Comparison of ENCODE assay signal across 8 cellular contexts in genomic region chr3:33218446-33219174, GRCh38. TPM values are rescaled to one million over a fixed set of nuclear protein-coding genes. Genes with fewer than 3 reads are reported as not detected.
A peak's percentile ranks its signal among the peaks of the same experiment; 100 is the strongest.
DNase-seq lines count a peak whose midpoint lies in the region; ATAC-seq, FAIRE-seq and TF ChIP-seq lines count a peak whose summit lies in the region.

Gene SUSD5, minus strand, starts transcription at chr3:33218810. Its CDS starts 13 bp downstream, at chr3:33218797.

- H3K9ac ChIP-seq in astrocyte (ENCODE audit: low read length) = peak within 1 kb of the TSS; percentile 45

- H2AFZ ChIP-seq in astrocyte (ENCODE audit: low read depth, low read length) = peak within 1 kb of the TSS; percentile 68

- no peak for TF ChIP-seq CTCF in astrocyte (IDR thresholded peaks at IDR 0.05; ENCODE audit: insufficient read depth, low read depth, low read length)

- peak within 1 kb of the TSS; percentile 6 for H3K4me3 Mint-ChIP-seq in activated T-cell treated with anti-CD3 and anti-CD28 coated beads, Interleukin-2, amount 50 U/mL, for 24 hours
- peak within 1 kb of the TSS; percentile 85 for H3K4me3 Mint-ChIP-seq in astrocyte (ENCODE audit: unreplicated experiment)
- H3K4me3 Mint-ChIP-seq in stimulated activated naive CD8-positive, alpha-beta T cell treated with anti-CD3 and anti-CD28 coated beads, Interleukin-15, amount 100 ng/mL, for 72 hours = peak within 1 kb of the TSS; percentile 18 to 24

- H3K27ac ChIP-seq in astrocyte (ENCODE audit: low read depth, low read length) = no peak within 1 kb of the TSS

- H3K27me3 ChIP-seq in astrocyte (ENCODE audit: insufficient read depth, low read length) = peaks cover 9% of the 10 kb centered on the region

- peak within 1 kb of the TSS; percentile 64 for H3K4me3 ChIP-seq in astrocyte (ENCODE audit: insufficient read depth, low read depth, low read length)

- no peak within 1 kb of the TSS for H3K27ac Mint-ChIP-seq in activated T-cell treated with anti-CD3 and anti-CD28 coated beads, Interleukin-2, amount 50 U/mL, for 24 hours
- peak within 1 kb of the TSS; percentile 37 for H3K27ac Mint-ChIP-seq in astrocyte (ENCODE audit: unreplicated experiment)
- H3K27ac Mint-ChIP-seq in stimulated activated naive CD8-positive, alpha-beta T cell treated with anti-CD3 and anti-CD28 coated beads, Interleukin-15, amount 100 ng/mL, for 72 hours = no peak within 1 kb of the TSS

- peaks cover 63% of the 10 kb centered on the region for H3K27me3 Mint-ChIP-seq in activated T-cell treated with anti-CD3 and anti-CD28 coated beads, Interleukin-2, amount 50 U/mL, for 24 hours
- H3K27me3 Mint-ChIP-seq in astrocyte (ENCODE audit: low read depth, unreplicated experiment) = peaks cover 39% of the 10 kb centered on the region
- peaks cover 57% of the 10 kb centered on the region for H3K27me3 Mint-ChIP-seq in stimulated activated naive CD8-positive, alpha-beta T cell treated with anti-CD3 and anti-CD28 coated beads, Interleukin-15, amount 100 ng/mL, for 72 hours

- H3K4me1 ChIP-seq in astrocyte (ENCODE audit: insufficient read depth, low read length) = no peaks in the 10 kb centered on the region

- peak; percentile 31 for DNase-seq in activated T-cell treated with anti-CD3 and anti-CD28 coated beads, Interleukin-2, amount 50 U/mL, for 24 hours
- no peak for DNase-seq in activated T-cell treated with anti-CD3 and anti-CD28 coated beads, Interleukin-2, amount 50 U/mL, for 1 hour
- peak; percentile 59 for DNase-seq in astrocyte (ENCODE audit: low read depth)
- peak; percentile 80 for DNase-seq in iPS-NIHi11 (ENCODE audit: low spot score)
- peak in 1 of 2 donors; percentile 1 for DNase-seq in stimulated activated naive CD8-positive, alpha-beta T cell treated with anti-CD3 and anti-CD28 coated beads, Interleukin-15, amount 100 ng/mL, for 72 hours
- no peak for DNase-seq in NCI-H1694 (lab: John Stamatoyannopoulos, UW)
- DNase-seq in activated CD4-positive, alpha-beta T cell treated with anti-CD3 and anti-CD28 coated beads for 4 hours = no peak

- no peaks in the 10 kb centered on the region for H3K9me3 Mint-ChIP-seq in activated T-cell treated with anti-CD3 and anti-CD28 coated beads, Interleukin-2, amount 50 U/mL, for 24 hours
- H3K9me3 Mint-ChIP-seq in astrocyte (ENCODE audit: unreplicated experiment) = peaks cover 5% of the 10 kb centered on the region
- H3K9me3 Mint-ChIP-seq in stimulated activated naive CD8-positive, alpha-beta T cell treated with anti-CD3 and anti-CD28 coated beads, Interleukin-15, amount 100 ng/mL, for 72 hours = no peaks in the 10 kb centered on the region

- H3K36me3 ChIP-seq in astrocyte (ENCODE audit: insufficient read depth, low read length) = no peaks in the 10 kb centered on the region

- no peaks in the 10 kb centered on the region for H3K36me3 Mint-ChIP-seq in activated T-cell treated with anti-CD3 and anti-CD28 coated beads, Interleukin-2, amount 50 U/mL, for 24 hours (ENCODE audit: low read depth)
- H3K36me3 Mint-ChIP-seq in astrocyte (ENCODE audit: low read depth, unreplicated experiment) = peaks cover 3% of the 10 kb centered on the region

- H3K4me1 Mint-ChIP-seq in activated T-cell treated with anti-CD3 and anti-CD28 coated beads, Interleukin-2, amount 50 U/mL, for 24 hours (ENCODE audit: low read depth) = peaks cover 8% of the 10 kb centered on the region
- no peaks in the 10 kb centered on the region for H3K4me1 Mint-ChIP-seq in astrocyte (ENCODE audit: low read depth, unreplicated experiment)
- peaks cover 8% of the 10 kb centered on the region for H3K4me1 Mint-ChIP-seq in stimulated activated naive CD8-positive, alpha-beta T cell treated with anti-CD3 and anti-CD28 coated beads, Interleukin-15, amount 100 ng/mL, for 72 hours

- peak within 1 kb of the TSS; percentile 94 for H3K4me2 ChIP-seq in astrocyte (ENCODE audit: low read length)

- H3K79me2 ChIP-seq in astrocyte (ENCODE audit: insufficient read depth, low read length) = no peaks in the 10 kb centered on the region

- FAIRE-seq in astrocyte (lab: Jason Lieb, UNC) = no peak

- no peaks in the 10 kb centered on the region for H3K9me3 ChIP-seq in astrocyte (ENCODE audit: insufficient read depth, low read depth, low read length)

- no peaks in the 10 kb centered on the region for H4K20me1 ChIP-seq in astrocyte (ENCODE audit: insufficient read depth, low read length)

- peak; percentile 20 for ATAC-seq in stimulated activated naive CD8-positive, alpha-beta T cell treated with anti-CD3 and anti-CD28 coated beads, Interleukin-15, amount 100 ng/mL, for 72 hours
- ATAC-seq in GM21576 (IDR thresholded peaks at IDR 0.05; ENCODE audit: unreplicated experiment) = no peak

RNA-seq across cellular contexts. Expression of gene SUSD5, which starts in this region (rescaled TPM):
- total RNA-seq in astrocyte = 2.8 and 2.9 TPM in 2 replicates

Comparison
In these comparisons a context has a peak if more than half of its experiments do, and no peak if none do; other contexts are left out.
1. DNase-seq: peak in activated T-cell treated with anti-CD3 and anti-CD28 coated beads, Interleukin-2, amount 50 U/mL, for 24 hours (single experiment), astrocyte (single experiment) and iPS-NIHi11 (single experiment); none in activated T-cell treated with anti-CD3 and anti-CD28 coated beads, Interleukin-2, amount 50 U/mL, for 1 hour (single experiment), NCI-H1694 (single experiment) and activated CD4-positive, alpha-beta T cell treated with anti-CD3 and anti-CD28 coated beads for 4 hours (0 of 2).
2. H3K4me3 Mint-ChIP-seq: peak in every context shown above with its lines; median percentile 85 in astrocyte; 21 in stimulated activated naive CD8-positive, alpha-beta T cell treated with anti-CD3 and anti-CD28 coated beads, Interleukin-15, amount 100 ng/mL, for 72 hours; 6 in activated T-cell treated with anti-CD3 and anti-CD28 coated beads, Interleukin-2, amount 50 U/mL, for 24 hours.